In genomic region chr13:36997716-36998427, GRCh38 we compare ENCODE assay signal across 8 cellular contexts. TPM values are rescaled to one million over a fixed set of nuclear protein-coding genes. Genes with fewer than 3 reads are reported as not detected.
DNase-seq lines count a peak whose midpoint lies in the region; ATAC-seq and TF ChIP-seq lines count a peak whose summit lies in the region.

No MANE protein-coding gene starts in this region.

- H3K4me3 ChIP-seq in GM08714 (ENCODE audit: low read length) (peak overlapping the region; percentile 90), SJSA1 (peak overlapping the region; percentile 79), fibroblast of mammary gland (ENCODE audit: control insufficient read depth, low read depth, low read length) (peak overlapping the region; percentile 92), psoas muscle (peak overlapping the region; percentile 94)

- ATAC-seq in psoas muscle (no peak), GM18511 (IDR thresholded peaks at IDR 0.05; ENCODE audit: unreplicated experiment) (no peak)

- no peak overlapping the region for H3K27ac ChIP-seq in SJSA1
- H3K27ac ChIP-seq in psoas muscle, result peak overlapping the region; percentile 86

- H3K9me3 ChIP-seq in SJSA1 (replicated peaks), result no peaks in the 10 kb centered on the region
- H3K9me3 ChIP-seq in psoas muscle, result no peaks in the 10 kb centered on the region

- no peaks in the 10 kb centered on the region for H3K27me3 ChIP-seq in SJSA1 (replicated peaks)
- H3K27me3 ChIP-seq in psoas muscle (ENCODE audit: insufficient read depth in 3 of 3, low read length in 2 of 3), result no peaks in the 10 kb centered on the region

- H3K4me1 ChIP-seq in SJSA1 (replicated peaks) (peaks cover 12% of the 10 kb centered on the region), psoas muscle (peaks cover 19% of the 10 kb centered on the region)

- intact Hi-C loops in psoas muscle (cut with DNase I), result loop anchor here in 1 of 2 donors (2.0 kb wide), 1 partner anchor 79 kb away; no protein-coding TSS in a partner anchor

- peaks cover 49% of the 10 kb centered on the region for H3K36me3 ChIP-seq in SJSA1
- H3K36me3 ChIP-seq in psoas muscle (ENCODE audit: insufficient read depth in 1 of 2, low read depth in 1 of 2), result peaks cover 3 to 34% of the 10 kb centered on the region in 2 donors

- WGBS in psoas muscle, 3 donors, result 62 to 71% (median 66%) methylated on average over 6 of the region's 6 CpGs

- TF ChIP-seq CTCF in fibroblast of mammary gland (conservative IDR thresholded peaks at IDR 0.05; ENCODE audit: control insufficient read depth, insufficient read depth, low read depth, low read length), result no peak
- TF ChIP-seq CTCF in psoas muscle (IDR thresholded peaks at IDR 0.05), result no peak

- DNase-seq in SJSA1 (ENCODE audit: low read depth in 1 of 2, low spot score in 2 of 2) (no peak), fibroblast of mammary gland (ENCODE audit: low read depth) (peak; percentile 28), psoas muscle (no peak), dermis blood vessel endothelial cell (no peak), NCI-H2171 treated with DMSO at 0.1 percent for 48 hours (lab: John Stamatoyannopoulos, UW) (no peak), activated gamma-delta T cell (lab: John Stamatoyannopoulos, UW) (no peak)

RNA-seq across cellular contexts. Expression of gene ALG5, which starts 1.3 kb away (rescaled TPM):
- 30.4 and 39.4 TPM in 2 replicates for total RNA-seq in SJSA1 (2014; rRNA removed; shearing (Covaris generic))
- 10 to 100 TPM in 2 of 4 donors, 1 to 10 TPM in 2; 9.1 to 14.6 (median 11.0) TPM for total RNA-seq in psoas muscle
- 10 to 100 TPM; 19.1 to 29.9 (median 20.5) TPM for polyA plus RNA-seq in psoas muscle
- total RNA-seq in dermis blood vessel endothelial cell, result 36.4 and 44.6 TPM in 2 replicates

RNA-seq across cellular contexts. Expression of gene EXOSC8, which starts 2.7 kb away (rescaled TPM):
- total RNA-seq in SJSA1 (2014; rRNA removed; shearing (Covaris generic)), result 41.2 and 48.8 TPM in 2 replicates
- total RNA-seq in psoas muscle, result 10 to 100 TPM; 18.8 to 34.8 (median 25.2) TPM
- 10 to 100 TPM; 31.6 to 41.9 (median 39.3) TPM for polyA plus RNA-seq in psoas muscle
- 26.9 and 46.9 TPM in 2 replicates for total RNA-seq in dermis blood vessel endothelial cell
